ENCODE assay signal across 16 cellular contexts in genomic region chr7:36961097-36961496, GRCh38.
DNase-seq lines count a peak whose midpoint lies in the region; TF ChIP-seq lines count a peak whose summit lies in the region.
"Had no signal": no experiment of that assay in that cellular context is flagged by ENCODE, and none has a peak within 500 bp of the region (broad histone marks: within the 10 kb centered on the region; RNA-seq: fewer than 3 reads in every experiment).

No MANE protein-coding gene starts in this region.

- no peak for TF ChIP-seq CTCF in type B pancreatic cell (conservative IDR thresholded peaks at IDR 0.05)

- peak overlapping the region; percentile 64 for H3K27ac Mint-ChIP-seq in activated naive CD8-positive, alpha-beta T cell
- H3K27ac Mint-ChIP-seq in type B pancreatic cell: peak overlapping the region; percentile 5
- H3K27ac Mint-ChIP-seq: activated CD4-positive, alpha-beta T cell treated with anti-CD3 and anti-CD28 coated beads, Interleukin-2, amount 10 ng/mL, durations not matched to agents 7 days and 5 days; natural killer cell had no signal

- H3K36me3 Mint-ChIP-seq in activated naive CD8-positive, alpha-beta T cell: peaks cover 35% of the 10 kb centered on the region
- H3K36me3 Mint-ChIP-seq in type B pancreatic cell: peaks cover 4% of the 10 kb centered on the region
- H3K36me3 Mint-ChIP-seq: natural killer cell had no signal

- H3K4me3 Mint-ChIP-seq in activated naive CD8-positive, alpha-beta T cell: no peak overlapping the region
- peak overlapping the region; percentile 40 for H3K4me3 Mint-ChIP-seq in type B pancreatic cell
- H3K4me3 Mint-ChIP-seq: activated CD4-positive, alpha-beta T cell treated with anti-CD3 and anti-CD28 coated beads, Interleukin-2, amount 10 ng/mL, durations not matched to agents 7 days and 5 days; CD8-positive, alpha-beta memory T cell; immature natural killer cell; natural killer cell had no signal

- DNase-seq in stimulated activated CD4-positive, alpha-beta T cell treated with anti-CD3 and anti-CD28 coated beads, Interleukin-12 subunit alpha, Interleukin-12 subunit beta, amount 100 ng/mL, for 48 hours (ENCODE audit: low read depth in 2 of 3, low spot score in 1 of 3): peak; percentile 7 to 28 (median 14)
- no peak for DNase-seq in stimulated activated CD4-positive, alpha-beta T cell treated with anti-CD3 and anti-CD28 coated beads, Interleukin-4, amount 100 ng/mL, for 1 hour
- DNase-seq in stimulated activated CD4-positive, alpha-beta T cell treated with anti-CD3 and anti-CD28 coated beads, Interleukin-1b, Interleukin-23, amount 100 ng/mL, for 48 hours: peak; percentile 20
- DNase-seq in type B pancreatic cell (ENCODE audit: extremely low spot score, unreplicated experiment) (no peak), HCEC 1CT (no peak), NCI-H510A treated with DMSO at 0.1 percent for 48 hours (lab: John Stamatoyannopoulos, UW) (no peak)
- DNase-seq: activated CD4-positive, alpha-beta T cell treated with anti-CD3 and anti-CD28 coated beads, Interleukin-2, amount 10 ng/mL, durations not matched to agents 7 days and 5 days; CD8-positive, alpha-beta memory T cell; dermis blood vessel endothelial cell; DMS53; GF-D8; immature natural killer cell; left lung; natural killer cell; NCI-H69 had no signal

- peaks cover 35% of the 10 kb centered on the region for H3K4me1 Mint-ChIP-seq in activated naive CD8-positive, alpha-beta T cell (ENCODE audit: low read depth)
- H3K4me1 Mint-ChIP-seq in type B pancreatic cell (ENCODE audit: unreplicated experiment): peaks cover 34% of the 10 kb centered on the region

- no peaks in the 10 kb centered on the region for H3K27me3 Mint-ChIP-seq in activated naive CD8-positive, alpha-beta T cell
- no peaks in the 10 kb centered on the region for H3K27me3 Mint-ChIP-seq in type B pancreatic cell
- H3K27me3 Mint-ChIP-seq: activated CD4-positive, alpha-beta T cell treated with anti-CD3 and anti-CD28 coated beads, Interleukin-2, amount 10 ng/mL, durations not matched to agents 7 days and 5 days; CD8-positive, alpha-beta memory T cell had no signal

- peaks cover 7% of the 10 kb centered on the region for H3K9me3 Mint-ChIP-seq in activated naive CD8-positive, alpha-beta T cell (ENCODE audit: low read depth)
- peaks cover 6% of the 10 kb centered on the region for H3K9me3 Mint-ChIP-seq in type B pancreatic cell
- H3K9me3 Mint-ChIP-seq: immature natural killer cell had no signal

Comparison
In these comparisons a context has a peak if more than half of its experiments do, and no peak if none do; other contexts are left out.
1. DNase-seq: peak in stimulated activated CD4-positive, alpha-beta T cell treated with anti-CD3 and anti-CD28 coated beads, Interleukin-12 subunit alpha, Interleukin-12 subunit beta, amount 100 ng/mL, for 48 hours (3 of 3) and stimulated activated CD4-positive, alpha-beta T cell treated with anti-CD3 and anti-CD28 coated beads, Interleukin-1b, Interleukin-23, amount 100 ng/mL, for 48 hours (single experiment); none in stimulated activated CD4-positive, alpha-beta T cell treated with anti-CD3 and anti-CD28 coated beads, Interleukin-4, amount 100 ng/mL, for 1 hour (single experiment), type B pancreatic cell (single experiment), HCEC 1CT (single experiment) and NCI-H510A treated with DMSO at 0.1 percent for 48 hours (single experiment).